ENCODE assay signal across 9 cellular contexts in the genomic region with DNA sequence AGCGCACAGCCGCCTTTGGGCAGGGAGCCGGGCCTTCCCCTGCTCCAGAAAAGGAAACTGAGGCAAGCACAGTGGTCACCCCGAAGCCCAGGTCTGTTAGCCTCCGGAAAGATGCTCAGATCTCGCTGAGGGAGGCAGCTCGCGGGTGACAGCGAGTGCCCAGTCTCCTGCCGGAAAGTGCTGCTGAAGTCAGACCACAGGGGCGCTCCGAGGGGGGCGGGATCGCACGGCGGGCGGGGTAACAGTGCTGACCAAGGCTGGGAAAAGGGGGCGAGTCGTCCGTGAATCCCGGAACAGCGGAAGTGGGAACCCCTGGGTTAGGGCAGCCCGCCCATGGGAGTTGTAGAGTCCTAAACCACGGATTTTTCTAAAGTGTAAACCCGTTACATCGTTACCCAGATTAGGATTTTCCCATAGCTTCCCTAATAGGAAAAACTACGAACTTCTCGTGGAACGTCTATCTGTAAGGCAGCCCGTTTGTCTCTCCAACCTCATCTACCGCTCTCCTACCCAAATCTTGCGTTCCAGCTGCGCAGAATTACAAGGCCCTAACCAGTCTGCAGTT.
DNase-seq lines count a peak whose midpoint lies in the region; ATAC-seq, FAIRE-seq and TF ChIP-seq lines count a peak whose summit lies in the region.
"Had no signal": no experiment of that assay in that cellular context is flagged by ENCODE, and none has a peak within 500 bp of the region (broad histone marks: within the 10 kb centered on the region; RNA-seq: fewer than 3 reads in every experiment).

No MANE protein-coding gene starts in this region.

- no peaks in the 10 kb centered on the region for H3K27me3 Mint-ChIP-seq in effector memory CD8-positive, alpha-beta T cell
- H3K27me3 Mint-ChIP-seq in memory B cell, result no peaks in the 10 kb centered on the region
- no peaks in the 10 kb centered on the region for H3K27me3 Mint-ChIP-seq in stimulated activated naive CD8-positive, alpha-beta T cell treated with anti-CD3 and anti-CD28 coated beads, Interleukin-15, Interleukin-2, amounts not matched to agents 100 ng/mL and 50 ng/mL, for 24 hours

- H3K36me3 Mint-ChIP-seq in effector memory CD8-positive, alpha-beta T cell (ENCODE audit: insufficient read depth), result peaks cover 7% of the 10 kb centered on the region
- peaks cover 7% of the 10 kb centered on the region for H3K36me3 Mint-ChIP-seq in memory B cell
- H3K36me3 Mint-ChIP-seq in stimulated activated naive CD8-positive, alpha-beta T cell treated with anti-CD3 and anti-CD28 coated beads, Interleukin-15, Interleukin-2, amounts not matched to agents 100 ng/mL and 50 ng/mL, for 24 hours (ENCODE audit: low read depth), result peaks cover 30% of the 10 kb centered on the region

- no peaks in the 10 kb centered on the region for H3K9me3 Mint-ChIP-seq in effector memory CD8-positive, alpha-beta T cell
- H3K9me3 Mint-ChIP-seq in memory B cell, result no peaks in the 10 kb centered on the region
- peaks cover 3% of the 10 kb centered on the region for H3K9me3 Mint-ChIP-seq in stimulated activated naive CD8-positive, alpha-beta T cell treated with anti-CD3 and anti-CD28 coated beads, Interleukin-15, Interleukin-2, amounts not matched to agents 100 ng/mL and 50 ng/mL, for 24 hours

- no peak for TF ChIP-seq CTCF in VCaP (conservative IDR thresholded peaks at IDR 0.05)

- FAIRE-seq in HTR-8/SVneo (lab: Jason Lieb, UNC), result peak; percentile 46
- FAIRE-seq: islet of Langerhans had no signal

- peak overlapping the region; percentile 76 to 78 for H3K27ac Mint-ChIP-seq in effector memory CD8-positive, alpha-beta T cell
- H3K27ac Mint-ChIP-seq in memory B cell, result peak overlapping the region; percentile 75
- peak overlapping the region; percentile 86 for H3K27ac Mint-ChIP-seq in stimulated activated naive CD8-positive, alpha-beta T cell treated with anti-CD3 and anti-CD28 coated beads, Interleukin-15, Interleukin-2, amounts not matched to agents 100 ng/mL and 50 ng/mL, for 24 hours

- peak overlapping the region; percentile 91 for H3K27ac ChIP-seq in VCaP

- peak overlapping the region; percentile 76 to 87 for H3K4me3 Mint-ChIP-seq in effector memory CD8-positive, alpha-beta T cell
- peak overlapping the region; percentile 89 for H3K4me3 Mint-ChIP-seq in memory B cell
- H3K4me3 Mint-ChIP-seq in stimulated activated naive CD8-positive, alpha-beta T cell treated with anti-CD3 and anti-CD28 coated beads, Interleukin-15, Interleukin-2, amounts not matched to agents 100 ng/mL and 50 ng/mL, for 24 hours, result peak overlapping the region; percentile 87

- peak; percentile 49 for ATAC-seq in GM21528 (IDR thresholded peaks at IDR 0.05; ENCODE audit: low FRiP score, unreplicated experiment)
- peak; percentile 26 for ATAC-seq in effector memory CD8-positive, alpha-beta T cell (replicated peaks)
- ATAC-seq in memory B cell (ENCODE audit: low read depth), result peak; percentile 10

- peaks cover 20 to 42% of the 10 kb centered on the region in 2 donors for H3K4me1 Mint-ChIP-seq in effector memory CD8-positive, alpha-beta T cell (ENCODE audit: low read depth in 2 of 2)
- H3K4me1 Mint-ChIP-seq in memory B cell, result peaks cover 24% of the 10 kb centered on the region
- peaks cover 46% of the 10 kb centered on the region for H3K4me1 Mint-ChIP-seq in stimulated activated naive CD8-positive, alpha-beta T cell treated with anti-CD3 and anti-CD28 coated beads, Interleukin-15, Interleukin-2, amounts not matched to agents 100 ng/mL and 50 ng/mL, for 24 hours (ENCODE audit: low read depth)

- DNase-seq in GM04504 (ENCODE audit: low read depth), result peak; percentile 40
- peak; percentile 87 for DNase-seq in HTR-8/SVneo (ENCODE audit: insufficient read length, low spot score)
- peak in 2 of 3 experiments; percentile 16 to 33 for DNase-seq in effector memory CD8-positive, alpha-beta T cell
- DNase-seq in memory B cell (ENCODE audit: low spot score in 2 of 2), result no peak
- DNase-seq in NCI-H187 treated with DMSO at 0.1 percent for 48 hours (lab: John Stamatoyannopoulos, UW), result no peak

Comparison
In these comparisons a context has a peak if more than half of its experiments do, and no peak if none do; other contexts are left out.
1. DNase-seq: peak in GM04504 (single experiment), HTR-8/SVneo (single experiment) and effector memory CD8-positive, alpha-beta T cell (2 of 3); none in memory B cell (0 of 2) and NCI-H187 treated with DMSO at 0.1 percent for 48 hours (single experiment).
2. Peak in every context shown above with its lines, with median percentiles within 50 percentile points of each other: ATAC-seq, H3K27ac Mint-ChIP-seq and H3K4me3 Mint-ChIP-seq.